ENCODE assay signal across 8 cellular contexts in genomic region chr1:112466078-112466660, GRCh38. TPM values are rescaled to one million over a fixed set of nuclear protein-coding genes. Genes with fewer than 3 reads are reported as not detected.
A peak's percentile ranks its signal among the peaks of the same experiment; 100 is the strongest.
DNase-seq lines count a peak whose midpoint lies in the region; ATAC-seq, FAIRE-seq and TF ChIP-seq lines count a peak whose summit lies in the region.

No MANE protein-coding gene starts in this region.

- ATAC-seq in GM19025 (IDR thresholded peaks at IDR 0.05; ENCODE audit: low read depth, unreplicated experiment) (peak; percentile 81), HG03280 (IDR thresholded peaks at IDR 0.05; ENCODE audit: unreplicated experiment) (peak; percentile 89)
- peak; percentile 91 to 95 for ATAC-seq in activated CD4-positive, CD25-positive, alpha-beta regulatory T cell treated with anti-CD3 and anti-CD28 coated beads, Interleukin-2, amount 50 U/mL, for 24 hours
- peak; percentile 88 for ATAC-seq in central memory CD8-positive, alpha-beta T cell (replicated peaks; ENCODE audit: extremely low read depth, poor library complexity, severe bottlenecking)

- peak overlapping the region; percentile 69 for H3K4me3 Mint-ChIP-seq in central memory CD8-positive, alpha-beta T cell

- peaks cover 0 to 7% of the 10 kb centered on the region in 2 donors for H3K4me1 ChIP-seq in kidney (ENCODE audit: control insufficient read depth in 1 of 2, insufficient read depth in 1 of 2, low read depth in 1 of 2, low read length in 2 of 2)

- H3K4me3 ChIP-seq in kidney (ENCODE audit: low read length in 2 of 2) = peak overlapping the region; percentile 60 to 69

- FAIRE-seq in kidney (lab: Jason Lieb, UNC) = peak; percentile 25

- H3K27me3 Mint-ChIP-seq in central memory CD8-positive, alpha-beta T cell = peaks cover 81% of the 10 kb centered on the region

- no peaks in the 10 kb centered on the region for H3K36me3 Mint-ChIP-seq in central memory CD8-positive, alpha-beta T cell (ENCODE audit: insufficient read depth)

- H3K36me3 ChIP-seq in kidney (ENCODE audit: control insufficient read depth in 1 of 2, insufficient read depth in 2 of 2, low read length in 2 of 2) = no peaks in the 10 kb centered on the region

- H3K27ac Mint-ChIP-seq in central memory CD8-positive, alpha-beta T cell (ENCODE audit: low read depth) = no peak overlapping the region

- DNase-seq in AG20443 (ENCODE audit: low spot score) (peak; percentile 94), NCI-H345 (lab: John Stamatoyannopoulos, UW) (peak; percentile 89), kidney (peak; percentile 96)
- peak; percentile 73 to 80 for DNase-seq in central memory CD8-positive, alpha-beta T cell (ENCODE audit: low spot score in 2 of 2)
- DNase-seq in stimulated activated CD4-positive, alpha-beta T cell treated with anti-CD3 and anti-CD28 coated beads, Interleukin-15, amount 100 ng/mL, for 24 hours = peak; percentile 92

- H3K9me3 ChIP-seq in kidney (ENCODE audit: control insufficient read depth in 1 of 2, low read length in 2 of 2) = no peaks in the 10 kb centered on the region

- peaks cover 16% of the 10 kb centered on the region for H3K4me1 Mint-ChIP-seq in central memory CD8-positive, alpha-beta T cell

- H3K27ac ChIP-seq in kidney (ENCODE audit: low read depth in 2 of 2, low read length in 2 of 2) = peak overlapping the region in 1 of 2 donors; percentile 57

- no peaks in the 10 kb centered on the region for H3K9me3 Mint-ChIP-seq in central memory CD8-positive, alpha-beta T cell

- peak; percentile 84 for TF ChIP-seq CTCF in kidney (IDR thresholded peaks at IDR 0.05; ENCODE audit: borderline replicate concordance, extremely low read depth, insufficient read depth)

- H3K9ac ChIP-seq in kidney (ENCODE audit: low read length in 2 of 2) = peak overlapping the region; percentile 38 to 59

- intact Hi-C loops in kidney (cut with DNase I) = no loop called here

RNA-seq across cellular contexts. Expression of gene WNT2B, which starts 42.6 kb away (rescaled TPM):
- total RNA-seq in kidney = 4.7 TPM
- 0.75 TPM for polyA plus RNA-seq in kidney (ENCODE audit: insufficient read depth, low read depth, low replicate concordance)
